8 cellular contexts compared by ENCODE assay signal in the genomic region with DNA sequence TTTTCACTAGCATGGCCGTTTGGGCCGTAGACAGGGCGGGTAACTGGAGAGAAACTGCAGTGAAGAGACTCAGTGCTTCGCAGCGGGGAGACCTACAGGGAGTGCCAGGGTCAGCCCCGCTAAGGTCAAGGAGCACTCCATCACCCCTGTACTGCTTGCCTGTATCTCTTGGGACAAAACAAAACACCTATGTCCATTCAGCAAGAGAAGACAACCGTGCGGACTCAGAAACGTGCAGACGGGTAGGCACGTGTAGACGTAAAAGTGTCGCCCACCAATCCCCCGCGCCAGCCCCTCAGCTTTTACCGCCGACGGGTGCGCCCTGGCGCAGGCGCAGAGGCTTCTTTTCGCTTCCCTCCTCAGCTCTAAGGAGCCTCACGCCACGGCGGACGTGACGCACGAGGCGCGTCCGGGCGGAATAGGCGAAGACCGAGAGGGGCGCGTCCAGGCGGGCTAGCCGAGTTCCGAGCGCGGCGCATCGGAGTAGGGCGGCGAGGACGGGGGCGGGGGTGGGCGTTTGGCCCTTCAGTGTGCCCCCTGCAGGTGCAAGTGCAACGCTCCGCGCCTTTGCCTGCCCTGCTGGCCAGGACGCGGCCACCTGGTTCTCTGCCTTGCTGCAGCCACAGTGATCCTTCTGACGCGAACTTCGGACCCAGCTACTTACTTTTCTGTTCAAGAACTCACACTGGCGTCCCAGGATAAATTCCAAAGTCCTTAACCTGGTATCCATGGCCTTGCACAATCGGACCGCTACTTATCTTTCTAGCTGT. TPM values are rescaled to one million over a fixed set of nuclear protein-coding genes. Genes with fewer than 3 reads are reported as not detected.
DNase-seq lines count a peak whose midpoint lies in the region; ATAC-seq and TF ChIP-seq lines count a peak whose summit lies in the region.

No MANE protein-coding gene starts in this region.

- POLR2A ChIA-PET in activated CD8-positive, alpha-beta T cell treated with anti-CD3 and anti-CD28 coated beads for 36 hours (lab: Charles Lee), result interaction anchor here (0.6 to 3.5 kb wide), 11 partner anchors 9 to 121 kb away, joined by 3 to 19 read pairs (median 6); no protein-coding TSS in a partner anchor

- ATAC-seq in GM19463 (IDR thresholded peaks at IDR 0.05; ENCODE audit: unreplicated experiment), result peak; percentile 57
- ATAC-seq in activated CD8-positive, alpha-beta T cell treated with anti-CD3 and anti-CD28 coated beads for 36 hours, result peak; percentile 72
- ATAC-seq in lung (ENCODE audit: insufficient read depth, low FRiP score), result peak; percentile 90

- DNase-seq in COLO668 (lab: John Stamatoyannopoulos, UW; ENCODE audit: unreplicated experiment), result peak; percentile 98
- peak; percentile 90 to 96 for DNase-seq in HL-60 (ENCODE audit: low read depth in 1 of 2, low spot score in 1 of 2)
- peak; percentile 87 for DNase-seq in NCI-H82 treated with DMSO at 0.1 percent for 48 hours (lab: John Stamatoyannopoulos, UW; ENCODE audit: unreplicated experiment)
- peak; percentile 98 for DNase-seq in activated CD8-positive, alpha-beta T cell treated with anti-CD3 and anti-CD28 coated beads for 36 hours
- peak; percentile 98 for DNase-seq in ecto neural progenitor cell (ENCODE audit: low spot score)
- DNase-seq in lung (ENCODE audit: low spot score), result peak; percentile 96
- DNase-seq in stimulated activated CD4-positive, alpha-beta T cell treated with anti-CD3 and anti-CD28 coated beads, TNF-alpha, amount 100 ng/mL, for 24 hours (ENCODE audit: low read depth in 3 of 3), result peak; percentile 90 to 96 (median 90)

- no peaks in the 10 kb centered on the region for H3K36me3 ChIP-seq in lung (ENCODE audit: control insufficient read depth in 2 of 2, insufficient read depth in 2 of 2, low read length in 2 of 2)

- no peaks in the 10 kb centered on the region for H3K9me3 ChIP-seq in lung (ENCODE audit: control insufficient read depth in 2 of 2, insufficient read depth in 1 of 2, low read length in 1 of 2)

- TF ChIP-seq CTCF in HL-60 (IDR thresholded peaks at IDR 0.05; ENCODE audit: insufficient read depth, low read length), result no peak
- TF ChIP-seq CTCF in activated CD8-positive, alpha-beta T cell treated with anti-CD3 and anti-CD28 coated beads for 36 hours (IDR thresholded peaks at IDR 0.05), result peak; percentile 59
- peak; percentile 18 for TF ChIP-seq CTCF in lung (IDR thresholded peaks at IDR 0.05; ENCODE audit: control extremely low read depth, extremely low read depth)

- H3K36me3 Mint-ChIP-seq in activated CD8-positive, alpha-beta T cell treated with anti-CD3 and anti-CD28 coated beads for 36 hours (ENCODE audit: low read depth), result peaks cover 15% of the 10 kb centered on the region

- no peaks in the 10 kb centered on the region for H3K27me3 Mint-ChIP-seq in activated CD8-positive, alpha-beta T cell treated with anti-CD3 and anti-CD28 coated beads for 36 hours

- H3K4me1 Mint-ChIP-seq in activated CD8-positive, alpha-beta T cell treated with anti-CD3 and anti-CD28 coated beads for 36 hours (ENCODE audit: low read depth), result peaks cover 46% of the 10 kb centered on the region

- intact Hi-C loops in activated CD8-positive, alpha-beta T cell treated with anti-CD3 and anti-CD28 coated beads for 36 hours (cut with micrococcal nuclease), result loop anchor here (5.0 kb wide), 1 partner anchor 67 kb away; no protein-coding TSS in a partner anchor

- peak overlapping the region; percentile 91 for H3K4me3 Mint-ChIP-seq in activated CD8-positive, alpha-beta T cell treated with anti-CD3 and anti-CD28 coated beads for 36 hours

- peak overlapping the region; percentile 90 for H3K27ac ChIP-seq in HL-60 (replicated peaks)
- peak overlapping the region; percentile 89 to 97 for H3K27ac ChIP-seq in lung (ENCODE audit: low read depth in 1 of 2, low read length in 1 of 2)

- WGBS in lung, 2 donors, result 0% methylated on average over 59 of the region's 59 CpGs

- H3K27ac Mint-ChIP-seq in activated CD8-positive, alpha-beta T cell treated with anti-CD3 and anti-CD28 coated beads for 36 hours, result peak overlapping the region; percentile 94

- H3K9me3 Mint-ChIP-seq in activated CD8-positive, alpha-beta T cell treated with anti-CD3 and anti-CD28 coated beads for 36 hours, result no peaks in the 10 kb centered on the region

- CTCF ChIA-PET in activated CD8-positive, alpha-beta T cell treated with anti-CD3 and anti-CD28 coated beads for 36 hours (lab: Charles Lee), result interaction anchor here (0.6 to 7.7 kb wide), 17 partner anchors 8 to 177 kb away, joined by 3 to 107 read pairs (median 4); no protein-coding TSS in a partner anchor

- H3K4me3 ChIP-seq in HL-60 (replicated peaks; ENCODE audit: insufficient read depth, low read length), result peak overlapping the region; percentile 78
- peak overlapping the region; percentile 63 for H3K4me3 ChIP-seq in lung

- H3K27me3 ChIP-seq in HL-60 (ENCODE audit: insufficient read depth, poor library complexity, severe bottlenecking) (no peaks in the 10 kb centered on the region), lung (ENCODE audit: control insufficient read depth, insufficient read depth) (no peaks in the 10 kb centered on the region)

- peaks cover 0 to 9% of the 10 kb centered on the region in 2 donors for H3K4me1 ChIP-seq in lung (ENCODE audit: control insufficient read depth in 2 of 2, insufficient read depth in 2 of 2, low read length in 2 of 2)

RNA-seq across cellular contexts. Expression of a gene that starts 3.3 kb away (rescaled TPM):
- total RNA-seq in activated CD8-positive, alpha-beta T cell treated with anti-CD3 and anti-CD28 coated beads for 36 hours, result 10 to 100 TPM; 43.6 to 56.8 TPM
- 10 to 100 TPM; 22.4 to 97.6 TPM for total RNA-seq in lung
- polyA plus RNA-seq in lung, result 1 to 10 TPM; 3.9 to 6.7 TPM

Comparison
In these comparisons a context has a peak if more than half of its experiments do, and no peak if none do; other contexts are left out.
1. Peak in every context shown above with its lines: DNase-seq, ATAC-seq, H3K4me3 ChIP-seq and H3K27ac ChIP-seq.